ENCODE assay signal across 1 cellular context in the genomic region with DNA sequence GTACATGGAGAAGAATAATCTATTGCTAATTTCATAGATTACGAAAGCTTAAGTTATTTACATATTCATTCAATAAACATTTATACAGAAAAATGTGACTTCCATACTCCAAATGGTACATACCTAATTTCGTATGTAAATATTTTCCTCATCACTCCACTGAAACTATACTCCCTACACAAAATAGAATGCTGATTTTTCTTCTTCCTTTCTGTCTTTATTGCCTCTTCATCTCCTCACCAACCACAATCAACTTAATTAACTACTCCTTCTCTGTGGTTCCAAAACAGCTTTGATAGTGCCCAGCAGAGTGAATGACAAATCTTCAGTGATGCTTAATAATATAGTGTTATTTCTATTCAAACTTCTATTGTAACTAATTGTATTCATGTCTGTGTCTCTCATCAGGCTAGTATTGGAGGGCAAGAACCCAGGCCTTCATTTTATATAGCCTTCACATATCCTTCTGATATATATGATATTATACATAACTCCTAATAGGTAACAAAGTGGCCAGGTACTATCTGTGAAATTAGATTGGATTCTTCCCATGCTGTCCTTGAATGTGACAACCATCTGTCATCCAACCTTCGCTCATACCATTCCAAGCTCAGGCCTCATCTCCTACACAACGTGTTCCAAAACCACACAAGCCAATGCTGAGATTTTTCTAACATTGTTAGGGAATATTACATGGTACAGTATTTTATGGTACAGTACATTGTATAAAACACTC.
TF ChIP-seq lines count a peak whose summit lies in the region.

No MANE protein-coding gene starts in this region.

TF ChIP-seq in WTC11, 78 proteins besides CTCF, POLR2A, EP300 and RAD21 (continued from another document):
- TF ChIP-seq, protein P1, sequence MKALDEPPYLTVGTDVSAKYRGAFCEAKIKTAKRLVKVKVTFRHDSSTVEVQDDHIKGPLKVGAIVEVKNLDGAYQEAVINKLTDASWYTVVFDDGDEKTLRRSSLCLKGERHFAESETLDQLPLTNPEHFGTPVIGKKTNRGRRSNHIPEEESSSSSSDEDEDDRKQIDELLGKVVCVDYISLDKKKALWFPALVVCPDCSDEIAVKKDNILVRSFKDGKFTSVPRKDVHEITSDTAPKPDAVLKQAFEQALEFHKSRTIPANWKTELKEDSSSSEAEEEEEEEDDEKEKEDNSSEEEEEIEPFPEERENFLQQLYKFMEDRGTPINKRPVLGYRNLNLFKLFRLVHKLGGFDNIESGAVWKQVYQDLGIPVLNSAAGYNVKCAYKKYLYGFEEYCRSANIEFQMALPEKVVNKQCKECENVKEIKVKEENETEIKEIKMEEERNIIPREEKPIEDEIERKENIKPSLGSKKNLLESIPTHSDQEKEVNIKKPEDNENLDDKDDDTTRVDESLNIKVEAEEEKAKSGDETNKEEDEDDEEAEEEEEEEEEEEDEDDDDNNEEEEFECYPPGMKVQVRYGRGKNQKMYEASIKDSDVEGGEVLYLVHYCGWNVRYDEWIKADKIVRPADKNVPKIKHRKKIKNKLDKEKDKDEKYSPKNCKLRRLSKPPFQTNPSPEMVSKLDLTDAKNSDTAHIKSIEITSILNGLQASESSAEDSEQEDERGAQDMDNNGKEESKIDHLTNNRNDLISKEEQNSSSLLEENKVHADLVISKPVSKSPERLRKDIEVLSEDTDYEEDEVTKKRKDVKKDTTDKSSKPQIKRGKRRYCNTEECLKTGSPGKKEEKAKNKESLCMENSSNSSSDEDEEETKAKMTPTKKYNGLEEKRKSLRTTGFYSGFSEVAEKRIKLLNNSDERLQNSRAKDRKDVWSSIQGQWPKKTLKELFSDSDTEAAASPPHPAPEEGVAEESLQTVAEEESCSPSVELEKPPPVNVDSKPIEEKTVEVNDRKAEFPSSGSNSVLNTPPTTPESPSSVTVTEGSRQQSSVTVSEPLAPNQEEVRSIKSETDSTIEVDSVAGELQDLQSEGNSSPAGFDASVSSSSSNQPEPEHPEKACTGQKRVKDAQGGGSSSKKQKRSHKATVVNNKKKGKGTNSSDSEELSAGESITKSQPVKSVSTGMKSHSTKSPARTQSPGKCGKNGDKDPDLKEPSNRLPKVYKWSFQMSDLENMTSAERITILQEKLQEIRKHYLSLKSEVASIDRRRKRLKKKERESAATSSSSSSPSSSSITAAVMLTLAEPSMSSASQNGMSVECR (CRISPR knock-in tag; IDR thresholded peaks at IDR 0.05; ENCODE audit: borderline replicate concordance): no peak
- TF ChIP-seq CREB1 (CRISPR knock-in tag; IDR thresholded peaks at IDR 0.05): no peak
- TF ChIP-seq ETV6 (CRISPR knock-in tag; IDR thresholded peaks at IDR 0.05): no peak
- TF ChIP-seq SMAD4 (CRISPR knock-in tag; IDR thresholded peaks at IDR 0.05): no peak
- TF ChIP-seq RORB (CRISPR knock-in tag; IDR thresholded peaks at IDR 0.05): no peak
- TF ChIP-seq, protein P2, sequence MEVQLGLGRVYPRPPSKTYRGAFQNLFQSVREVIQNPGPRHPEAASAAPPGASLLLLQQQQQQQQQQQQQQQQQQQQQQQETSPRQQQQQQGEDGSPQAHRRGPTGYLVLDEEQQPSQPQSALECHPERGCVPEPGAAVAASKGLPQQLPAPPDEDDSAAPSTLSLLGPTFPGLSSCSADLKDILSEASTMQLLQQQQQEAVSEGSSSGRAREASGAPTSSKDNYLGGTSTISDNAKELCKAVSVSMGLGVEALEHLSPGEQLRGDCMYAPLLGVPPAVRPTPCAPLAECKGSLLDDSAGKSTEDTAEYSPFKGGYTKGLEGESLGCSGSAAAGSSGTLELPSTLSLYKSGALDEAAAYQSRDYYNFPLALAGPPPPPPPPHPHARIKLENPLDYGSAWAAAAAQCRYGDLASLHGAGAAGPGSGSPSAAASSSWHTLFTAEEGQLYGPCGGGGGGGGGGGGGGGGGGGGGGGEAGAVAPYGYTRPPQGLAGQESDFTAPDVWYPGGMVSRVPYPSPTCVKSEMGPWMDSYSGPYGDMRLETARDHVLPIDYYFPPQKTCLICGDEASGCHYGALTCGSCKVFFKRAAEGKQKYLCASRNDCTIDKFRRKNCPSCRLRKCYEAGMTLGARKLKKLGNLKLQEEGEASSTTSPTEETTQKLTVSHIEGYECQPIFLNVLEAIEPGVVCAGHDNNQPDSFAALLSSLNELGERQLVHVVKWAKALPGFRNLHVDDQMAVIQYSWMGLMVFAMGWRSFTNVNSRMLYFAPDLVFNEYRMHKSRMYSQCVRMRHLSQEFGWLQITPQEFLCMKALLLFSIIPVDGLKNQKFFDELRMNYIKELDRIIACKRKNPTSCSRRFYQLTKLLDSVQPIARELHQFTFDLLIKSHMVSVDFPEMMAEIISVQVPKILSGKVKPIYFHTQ (CRISPR knock-in tag; IDR thresholded peaks at IDR 0.05): no peak
- TF ChIP-seq RELA (CRISPR knock-in tag; IDR thresholded peaks at IDR 0.05; ENCODE audit: borderline replicate concordance): no peak
- no peak for TF ChIP-seq HMGA2 (CRISPR knock-in tag; IDR thresholded peaks at IDR 0.05)
- no peak for TF ChIP-seq ZNF317 (CRISPR knock-in tag; IDR thresholded peaks at IDR 0.05; ENCODE audit: borderline replicate concordance, low read depth)
- TF ChIP-seq ZNF423 (CRISPR knock-in tag; IDR thresholded peaks at IDR 0.05): no peak
- TF ChIP-seq OVOL2 (CRISPR knock-in tag; IDR thresholded peaks at IDR 0.05; ENCODE audit: borderline replicate concordance): no peak
